27 cellular contexts compared by ENCODE assay signal in the genomic region with DNA sequence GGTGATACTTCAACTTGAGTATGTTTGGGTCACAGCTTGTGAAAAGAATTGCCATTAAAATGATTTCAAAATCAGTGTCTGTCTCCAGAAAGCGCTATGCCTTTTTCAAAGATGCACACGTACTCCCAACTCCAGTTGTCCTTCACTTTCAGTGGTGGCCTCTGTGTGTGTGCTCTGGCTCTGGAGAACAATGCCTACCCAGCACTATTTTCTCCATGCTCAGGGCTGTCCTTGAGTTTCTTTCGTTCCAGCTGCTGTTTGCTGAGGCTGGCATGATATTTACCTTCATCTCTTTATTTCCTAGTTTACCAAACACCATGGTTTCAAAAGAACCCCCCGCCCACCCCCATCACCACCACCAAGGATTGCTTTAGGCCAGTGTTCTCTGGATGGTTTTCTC.
"Had no signal": no experiment of that assay in that cellular context is flagged by ENCODE, and none has a peak within 500 bp of the region (broad histone marks: within the 10 kb centered on the region; RNA-seq: fewer than 3 reads in every experiment).

No MANE protein-coding gene starts in this region.

- DNase-seq: activated B cell treated with CpG ODN at 0.5 μM for 24 hours; activated CD4-positive, alpha-beta T cell treated with anti-CD3 and anti-CD28 coated beads for 48 hours; activated CD4-positive, alpha-beta T cell treated with anti-CD3 and anti-CD28 coated beads, Interleukin-2, amount 50 U/mL, for 1 hour; activated CD4-positive, alpha-beta T cell treated with anti-CD3 and anti-CD28 coated beads, Interleukin-2, amount 50 U/mL, for 48 hours; activated CD8-positive, alpha-beta memory T cell treated with anti-CD3 and anti-CD28 coated beads for 24 hours; activated CD8-positive, alpha-beta T cell treated with anti-CD3 and anti-CD28 coated beads for 36 hours; activated effector memory CD4-positive, alpha-beta T cell treated with Interleukin-2 at 50 U/mL for 16 hours; activated gamma-delta T cell treated with Interleukin-2 at 50 U/mL for 16 hours; activated naive CD4-positive, alpha-beta T cell treated with anti-CD3 and anti-CD28 coated beads, Interleukin-2, amount 50 U/mL, for 16 hours; activated naive CD4-positive, alpha-beta T cell treated with Interleukin-2 at 50 U/mL for 16 hours; activated T-cell treated with anti-CD3 and anti-CD28 coated beads, Interleukin-2, amount 50 U/mL, for 4 hours; amniotic stem cell; anterior cingulate cortex; caudate nucleus; cortex of kidney; dermis blood vessel endothelial cell; effector CD8-positive, alpha-beta T cell; esophagus squamous epithelium; foreskin melanocyte; heart right ventricle; T-helper 17 cell; T1000; WERI-Rb-1 had no signal

- H3K27ac ChIP-seq: epithelial cell of prostate, esophagus squamous epithelium, gastroesophageal sphincter, heart right ventricle, WERI-Rb-1 had no signal

- ATAC-seq: activated CD4-positive, CD25-positive, alpha-beta regulatory T cell treated with anti-CD3 and anti-CD28 coated beads, Interleukin-2, amount 50 U/mL, for 24 hours; activated CD8-positive, alpha-beta T cell treated with anti-CD3 and anti-CD28 coated beads for 36 hours; activated T-cell treated with anti-CD3 and anti-CD28 coated beads, Interleukin-2, amount 50 U/mL, for 4 hours; activated T-helper 17 cell treated with anti-CD3 and anti-CD28 coated beads, Interleukin-2, amount 50 U/mL, for 72 hours; gastroesophageal sphincter; heart right ventricle; T-helper 17 cell had no signal
